Comparison of ENCODE assay signal across 15 cellular contexts in genomic region chr14:103343905-103344797, GRCh38. TPM values are rescaled to one million over a fixed set of nuclear protein-coding genes. Genes with fewer than 3 reads are reported as not detected.
A peak's percentile ranks its signal among the peaks of the same experiment; 100 is the strongest.
DNase-seq lines count a peak whose midpoint lies in the region; ATAC-seq, FAIRE-seq and TF ChIP-seq lines count a peak whose summit lies in the region.
"Had no signal": no experiment of that assay in that cellular context is flagged by ENCODE, and none has a peak within 500 bp of the region (broad histone marks: within the 10 kb centered on the region; RNA-seq: fewer than 3 reads in every experiment).

No MANE protein-coding gene starts in this region.

- no peak overlapping the region for H3K9ac ChIP-seq in endothelial cell of umbilical vein (replicated peaks; ENCODE audit: extremely low read depth, insufficient read depth, low read length)
- H3K9ac ChIP-seq: parathyroid adenoma had no signal

- H3K9me3 ChIP-seq in endothelial cell of umbilical vein (replicated peaks; ENCODE audit: control insufficient read depth, insufficient read depth, low read length) (no peaks in the 10 kb centered on the region), left ventricle myocardium inferior (replicated peaks) (no peaks in the 10 kb centered on the region)
- H3K9me3 ChIP-seq: adrenal gland had no signal

- no peak overlapping the region for H3K27ac ChIP-seq in endothelial cell of umbilical vein (ENCODE audit: insufficient read depth, low read depth, low read length)
- H3K27ac ChIP-seq in left ventricle myocardium inferior (replicated peaks) = no peak overlapping the region
- H3K27ac ChIP-seq: parathyroid adenoma had no signal

- no TSS peak for BruUV-seq in endothelial cell of umbilical vein (replicated peaks; lab: Mats Ljungman, UMichigan)

- H3K27ac Mint-ChIP-seq in stimulated activated naive CD8-positive, alpha-beta T cell treated with anti-CD3 and anti-CD28 coated beads, Interleukin-15, amount 100 ng/mL, for 72 hours = peak overlapping the region in 1 of 2 donors; percentile 67
- H3K27ac Mint-ChIP-seq in IgD-negative memory B cell = peak overlapping the region; percentile 28 to 84 (median 35)
- H3K27ac Mint-ChIP-seq: activated CD4-positive, alpha-beta memory T cell treated with anti-CD3 and anti-CD28 coated beads for 36 hours had no signal

- H3K79me2 ChIP-seq in endothelial cell of umbilical vein (ENCODE audit: control insufficient read depth, insufficient read depth, low read length) = peaks cover 2% of the 10 kb centered on the region
- H3K79me2 ChIP-seq: parathyroid adenoma had no signal

- no peak for DNase-seq in stimulated activated naive CD8-positive, alpha-beta T cell treated with anti-CD3 and anti-CD28 coated beads, Interleukin-15, Interleukin-2, amounts not matched to agents 100 U/mL and 50 U/mL, for 24 hours
- no peak for DNase-seq in stimulated activated naive CD8-positive, alpha-beta T cell treated with anti-CD3 and anti-CD28 coated beads, Interleukin-15, amount 100 ng/mL, for 72 hours
- DNase-seq in endothelial cell of umbilical vein (ENCODE audit: low read depth, low spot score) (no peak), COLO829 (ENCODE audit: low spot score) (no peak), left ventricle myocardium inferior (no peak)
- DNase-seq: activated CD4-positive, alpha-beta memory T cell treated with anti-CD3 and anti-CD28 coated beads for 36 hours; effector CD4-positive, alpha-beta T cell; left ventricle myocardium superior; NCI-H1694 treated with DMSO at 0.1 percent for 48 hours; NCI-H446 treated with DMSO at 0.1 percent for 48 hours; T-helper 1 cell had no signal

- CTCF ChIA-PET in endothelial cell of umbilical vein (lab: Charles Lee) = interaction anchor here (0.5 to 8.1 kb wide), 5 partner anchors 8 to 47 kb away, joined by 3 to 74 read pairs (median 3); no protein-coding TSS in a partner anchor

- no peak overlapping the region for H3K4me3 Mint-ChIP-seq in stimulated activated naive CD8-positive, alpha-beta T cell treated with anti-CD3 and anti-CD28 coated beads, Interleukin-15, amount 100 ng/mL, for 72 hours
- H3K4me3 Mint-ChIP-seq in IgD-negative memory B cell = peak overlapping the region in 1 of 4 donors; percentile 50
- H3K4me3 Mint-ChIP-seq: activated CD4-positive, alpha-beta memory T cell treated with anti-CD3 and anti-CD28 coated beads for 36 hours had no signal

- H3K36me3 Mint-ChIP-seq in IgD-negative memory B cell = peaks cover 2% of the 10 kb centered on the region

- H3K36me3 ChIP-seq in endothelial cell of umbilical vein (ENCODE audit: control insufficient read depth in 2 of 2, extremely low read depth in 1 of 2, insufficient read depth in 2 of 2, low read length in 2 of 2) (peaks cover 38 to 41% of the 10 kb centered on the region in 2 experiments), left ventricle myocardium inferior (peaks cover 61% of the 10 kb centered on the region)

- H4K20me1 ChIP-seq in endothelial cell of umbilical vein (replicated peaks; ENCODE audit: control insufficient read depth, extremely low read depth, insufficient read depth, low read length) = peaks cover 2% of the 10 kb centered on the region

- POLR2A ChIA-PET in endothelial cell of umbilical vein (lab: Charles Lee) = interaction anchor here (3.5 to 4.1 kb wide), 2 partner anchors 9 to 47 kb away, joined by 19 to 39 read pairs; partner anchors contain the start of gene EIF5

- dilution Hi-C loops in endothelial cell of umbilical vein (cut with MboI; ENCODE audit: extremely low pct_ligation_motif_present, low sequenced_read_pairs) = no loop called here

- H3K4me1 ChIP-seq in endothelial cell of umbilical vein (ENCODE audit: control insufficient read depth, extremely low read depth, insufficient read depth, low read length) (no peaks in the 10 kb centered on the region), left ventricle myocardium inferior (peaks cover 41% of the 10 kb centered on the region)

- no peak overlapping the region for H3K4me3 ChIP-seq in endothelial cell of umbilical vein (replicated peaks in 1 of 3; ENCODE audit: insufficient read depth in 1 of 3, low read depth in 1 of 3, low read length in 3 of 3)
- no peak overlapping the region for H3K4me3 ChIP-seq in left ventricle myocardium inferior
- H3K4me3 ChIP-seq: adrenal gland had no signal

- intact Hi-C loops in endothelial cell of umbilical vein (cut with micrococcal nuclease) = no loop called here
- intact Hi-C loops in left ventricle myocardium inferior (cut with micrococcal nuclease) = no loop called here

- peak; percentile 1 for TF ChIP-seq POLR2A in endothelial cell of umbilical vein (IDR thresholded peaks at IDR 0.05; ENCODE audit: low read depth, low read length)

- H3K9me1 ChIP-seq in endothelial cell of umbilical vein (replicated peaks; ENCODE audit: control insufficient read depth, extremely low read depth, insufficient read depth, low read length) = no peaks in the 10 kb centered on the region

- H3K27me3 ChIP-seq in endothelial cell of umbilical vein (ENCODE audit: control insufficient read depth in 2 of 2, insufficient read depth in 2 of 2, low read length in 2 of 2) (no peaks in the 10 kb centered on the region), left ventricle myocardium inferior (ENCODE audit: low read depth) (no peaks in the 10 kb centered on the region)
- H3K27me3 ChIP-seq: adrenal gland had no signal

- FAIRE-seq in endothelial cell of umbilical vein (lab: Jason Lieb, UNC) = no peak

- no peak for TF ChIP-seq CTCF in endothelial cell of umbilical vein (IDR thresholded peaks at IDR 0.05; ENCODE audit: extremely low read depth in 1 of 2, insufficient read depth in 1 of 2, low read depth in 1 of 2, low read length in 2 of 2)
- TF ChIP-seq CTCF in left ventricle myocardium inferior (IDR thresholded peaks at IDR 0.05; ENCODE audit: borderline replicate concordance) = no peak

- peaks cover 24% of the 10 kb centered on the region for H3K4me1 Mint-ChIP-seq in stimulated activated naive CD8-positive, alpha-beta T cell treated with anti-CD3 and anti-CD28 coated beads, Interleukin-15, amount 100 ng/mL, for 72 hours
- H3K4me1 Mint-ChIP-seq in IgD-negative memory B cell = peaks cover 0 to 14% (median 14%) of the 10 kb centered on the region in 3 donors

- no peaks in the 10 kb centered on the region for H3K9me3 Mint-ChIP-seq in stimulated activated naive CD8-positive, alpha-beta T cell treated with anti-CD3 and anti-CD28 coated beads, Interleukin-15, amount 100 ng/mL, for 72 hours
- H3K9me3 Mint-ChIP-seq in IgD-negative memory B cell = no peaks in the 10 kb centered on the region
- H3K9me3 Mint-ChIP-seq: activated CD4-positive, alpha-beta memory T cell treated with anti-CD3 and anti-CD28 coated beads for 36 hours had no signal

- H3K4me2 ChIP-seq in endothelial cell of umbilical vein (ENCODE audit: insufficient read depth, low read length) = no peak overlapping the region

- H3K27me3 Mint-ChIP-seq in stimulated activated naive CD8-positive, alpha-beta T cell treated with anti-CD3 and anti-CD28 coated beads, Interleukin-15, amount 100 ng/mL, for 72 hours = no peaks in the 10 kb centered on the region
- no peaks in the 10 kb centered on the region for H3K27me3 Mint-ChIP-seq in IgD-negative memory B cell
- H3K27me3 Mint-ChIP-seq: activated CD4-positive, alpha-beta memory T cell treated with anti-CD3 and anti-CD28 coated beads for 36 hours had no signal

- H2AFZ ChIP-seq in endothelial cell of umbilical vein (ENCODE audit: low read depth, low read length) = no peak overlapping the region
- H2AFZ ChIP-seq: parathyroid adenoma had no signal

- ATAC-seq in stimulated activated naive CD8-positive, alpha-beta T cell treated with anti-CD3 and anti-CD28 coated beads, Interleukin-15, Interleukin-2, amounts not matched to agents 100 U/mL and 50 U/mL, for 24 hours = peak; percentile 5
- no peak for ATAC-seq in stimulated activated naive CD8-positive, alpha-beta T cell treated with anti-CD3 and anti-CD28 coated beads, Interleukin-15, amount 100 ng/mL, for 72 hours
- no peak for ATAC-seq in HG03175 (IDR thresholded peaks at IDR 0.05; ENCODE audit: unreplicated experiment)

TF ChIP-seq in endothelial cell of umbilical vein, 7 proteins besides CTCF, POLR2A, EP300 and RAD21:
- no peak for TF ChIP-seq MAX (IDR thresholded peaks at IDR 0.05; ENCODE audit: insufficient read depth, insufficient read length)
- TF ChIP-seq GATA2 (IDR thresholded peaks at IDR 0.05; ENCODE audit: insufficient read depth, insufficient read length, low read depth, low read length) = no peak
- no peak for TF ChIP-seq EZH2 (IDR thresholded peaks at IDR 0.05; ENCODE audit: borderline replicate concordance, low read depth, low read length, severe bottlenecking)
- TF ChIP-seq MYC (IDR thresholded peaks at IDR 0.05; ENCODE audit: low read depth, low read length) = no peak
- TF ChIP-seq POLR2AphosphoS5 (IDR thresholded peaks at IDR 0.05; ENCODE audit: insufficient read depth, low read depth, low read length) = no peak
- TF ChIP-seq JUN (IDR thresholded peaks at IDR 0.05; ENCODE audit: borderline replicate concordance, insufficient read depth, insufficient read length, low read depth) = no peak
- no peak for TF ChIP-seq FOS (IDR thresholded peaks at IDR 0.05; ENCODE audit: borderline replicate concordance, insufficient read depth, low read length)
TF ChIP-seq in endothelial cell of umbilical vein: peak in this region for 0.

RNA-seq across cellular contexts. Expression of gene EIF5, which starts 10.1 kb away (rescaled TPM):
- polyA plus RNA-seq in IgD-negative memory B cell (372 TPM), endothelial cell of umbilical vein (145 and 175 TPM in 2 replicates)
- total RNA-seq in endothelial cell of umbilical vein (294 and 313 TPM in 2 replicates), left ventricle myocardium inferior (260 TPM)
- 210 and 217 TPM in 2 replicates for polyA plus RNA-seq in endothelial cell of umbilical vein (2011; cell fraction: cytosol; rRNA removed)
- polyA plus RNA-seq in endothelial cell of umbilical vein (2011; cell fraction: nucleus; rRNA removed) = 287 and 322 TPM in 2 replicates
- 214 and 322 TPM in 2 replicates for polyA plus RNA-seq in endothelial cell of umbilical vein (2012)
- 137 and 162 TPM in 2 replicates for polyA minus RNA-seq in endothelial cell of umbilical vein
- polyA minus RNA-seq in endothelial cell of umbilical vein (2011; cell fraction: cytosol; rRNA and poly(A)+ RNA removed) = 125 TPM
- polyA minus RNA-seq in endothelial cell of umbilical vein (2011; cell fraction: nucleus; rRNA and poly(A)+ RNA removed) = 236 and 271 TPM in 2 replicates

RNA-seq across cellular contexts. Expression of gene MARK3, which starts 41.1 kb away (rescaled TPM):
- polyA plus RNA-seq in IgD-negative memory B cell (40.3 TPM), endothelial cell of umbilical vein (43.7 and 46.6 TPM in 2 replicates)
- total RNA-seq in endothelial cell of umbilical vein (81.2 and 96.1 TPM in 2 replicates), left ventricle myocardium inferior (103 TPM)
- 54.9 and 57.5 TPM in 2 replicates for polyA plus RNA-seq in endothelial cell of umbilical vein (2011; cell fraction: cytosol; rRNA removed)
- 201 and 218 TPM in 2 replicates for polyA plus RNA-seq in endothelial cell of umbilical vein (2011; cell fraction: nucleus; rRNA removed)
- 50.9 and 64.9 TPM in 2 replicates for polyA plus RNA-seq in endothelial cell of umbilical vein (2012)
- 61.0 and 63.8 TPM in 2 replicates for polyA minus RNA-seq in endothelial cell of umbilical vein
- polyA minus RNA-seq in endothelial cell of umbilical vein (2011; cell fraction: cytosol; rRNA and poly(A)+ RNA removed) = 62.7 TPM
- polyA minus RNA-seq in endothelial cell of umbilical vein (2011; cell fraction: nucleus; rRNA and poly(A)+ RNA removed) = 106 and 157 TPM in 2 replicates
